ENCODE assay signal across 14 cellular contexts in the genomic region with DNA sequence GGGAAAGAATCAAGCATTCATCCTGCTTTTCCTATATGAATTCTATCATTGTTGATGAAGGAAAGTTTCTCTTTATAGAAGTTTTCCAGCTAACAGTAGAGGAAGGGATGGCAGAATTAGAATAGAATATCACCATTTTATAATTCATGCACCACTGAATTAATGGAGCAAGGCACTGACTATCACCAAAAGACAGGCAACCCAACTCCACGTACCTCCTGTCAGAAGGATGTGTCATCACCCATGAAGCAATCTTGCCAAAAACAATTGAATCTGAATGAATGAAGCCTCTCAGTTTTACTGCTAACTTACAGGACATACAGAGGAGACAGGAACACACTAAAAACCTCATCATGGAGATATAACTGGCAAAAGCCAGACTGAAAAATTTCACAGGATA.
DNase-seq lines count a peak whose midpoint lies in the region; TF ChIP-seq lines count a peak whose summit lies in the region.
"Had no signal": no experiment of that assay in that cellular context is flagged by ENCODE, and none has a peak within 500 bp of the region (broad histone marks: within the 10 kb centered on the region; RNA-seq: fewer than 3 reads in every experiment).

No MANE protein-coding gene starts in this region.

- intact Hi-C loops in MCF 10A (cut with micrococcal nuclease) (no loop called here), breast epithelium (cut with DNase I; ENCODE audit: low total_unique reads) (no loop called here), lower leg skin (cut with DNase I; ENCODE audit: low total_unique reads) (no loop called here)

- WGBS in lower leg skin, 2 donors = 31 to 37% methylated on average over 1 of the region's 1 CpG

- peaks cover 5% of the 10 kb centered on the region for H3K4me1 Mint-ChIP-seq in MCF 10A (ENCODE audit: insufficient read depth, unreplicated experiment)

- BruUV-seq in MCF 10A (replicated peaks; lab: Mats Ljungman, UMichigan) = no TSS peak

- POLR2A ChIA-PET in MCF 10A (lab: Yijun Ruan, JAX) = no interaction called here
- POLR2A ChIA-PET in RWPE1 (lab: Yijun Ruan, JAX; ENCODE audit: low non-redundant PET) = no interaction called here

- H3K27ac Mint-ChIP-seq in MCF 10A (ENCODE audit: low read depth, unreplicated experiment) = no peak overlapping the region

- no peak for TF ChIP-seq POLR2A in breast epithelium (IDR thresholded peaks at IDR 0.05)
- no peak for TF ChIP-seq POLR2A in lower leg skin (IDR thresholded peaks at IDR 0.05)

- no peaks in the 10 kb centered on the region for H3K9me3 ChIP-seq in breast epithelium
- H3K9me3 ChIP-seq: BE2C had no signal

- peaks cover 29% of the 10 kb centered on the region for H3K27me3 Mint-ChIP-seq in MCF 10A (ENCODE audit: insufficient read depth, unreplicated experiment)

- H3K9me3 Mint-ChIP-seq in MCF 10A (ENCODE audit: unreplicated experiment) = no peaks in the 10 kb centered on the region

- H3K36me3 Mint-ChIP-seq in MCF 10A (ENCODE audit: insufficient read depth, unreplicated experiment) = no peaks in the 10 kb centered on the region

- DNase-seq in MCF 10A (ENCODE audit: unreplicated experiment) (peak; percentile 60), breast epithelium (ENCODE audit: low spot score in 2 of 2) (no peak), RWPE1 (ENCODE audit: low spot score) (peak; percentile 74), fibroblast of mammary gland (ENCODE audit: low read depth) (peak; percentile 53), NCI-H128 (lab: John Stamatoyannopoulos, UW; ENCODE audit: unreplicated experiment) (no peak), NCI-H1105 treated with DMSO at 0.1 percent for 48 hours (lab: John Stamatoyannopoulos, UW) (no peak), lower leg skin (ENCODE audit: low spot score in 2 of 2) (no peak)
- DNase-seq in activated CD8-positive, alpha-beta memory T cell treated with anti-CD3 and anti-CD28 coated beads for 24 hours = no peak
- DNase-seq: activated gamma-delta T cell treated with Interleukin-2 at 50 U/mL for 16 hours, BE2C, retina, WERI-Rb-1 had no signal

- no peak overlapping the region for H3K27ac ChIP-seq in breast epithelium
- H3K27ac ChIP-seq in RWPE1 = no peak overlapping the region
- H3K27ac ChIP-seq: coronary artery, hepatocyte, WERI-Rb-1 had no signal

- no peak for TF ChIP-seq CTCF in MCF 10A (IDR thresholded peaks at IDR 0.05; ENCODE audit: unreplicated experiment)
- no peak for TF ChIP-seq CTCF in breast epithelium (IDR thresholded peaks at IDR 0.05)
- TF ChIP-seq CTCF in RWPE1 (conservative IDR thresholded peaks at IDR 0.05; ENCODE audit: low read depth) = no peak
- no peak for TF ChIP-seq CTCF in fibroblast of mammary gland (conservative IDR thresholded peaks at IDR 0.05; ENCODE audit: control insufficient read depth, insufficient read depth, low read depth, low read length)
- no peak for TF ChIP-seq CTCF in lower leg skin (IDR thresholded peaks at IDR 0.05)

- H3K4me3 Mint-ChIP-seq in MCF 10A (ENCODE audit: unreplicated experiment) = no peak overlapping the region

- no peaks in the 10 kb centered on the region for H3K36me3 ChIP-seq in breast epithelium
- H3K36me3 ChIP-seq: BE2C, WERI-Rb-1 had no signal

- H3K4me3 ChIP-seq in breast epithelium = no peak overlapping the region
- H3K4me3 ChIP-seq in fibroblast of mammary gland (ENCODE audit: control insufficient read depth, low read depth, low read length) = no peak overlapping the region
- no peak overlapping the region for H3K4me3 ChIP-seq in lower leg skin (ENCODE audit: low read depth, poor library complexity, severe bottlenecking)
- H3K4me3 ChIP-seq: coronary artery, hepatocyte had no signal

- no peaks in the 10 kb centered on the region for H3K27me3 ChIP-seq in breast epithelium
- H3K27me3 ChIP-seq: hepatocyte had no signal

- CTCF ChIA-PET in MCF 10A (lab: Yijun Ruan, JAX) = interaction anchor here (0.6 to 1.0 kb wide), 2 partner anchors 9 to 47 kb away, joined by 3 to 5 read pairs; no protein-coding TSS in a partner anchor
- CTCF ChIA-PET in RWPE1 (lab: Yijun Ruan, JAX) = interaction anchor here (0.7 kb wide), 1 partner anchor 211 kb away, joined by 7 read pairs; no protein-coding TSS in a partner anchor

- H3K4me1 ChIP-seq in breast epithelium = no peaks in the 10 kb centered on the region
- H3K4me1 ChIP-seq: BE2C had no signal

Comparison
In these comparisons a context has a peak if more than half of its experiments do, and no peak if none do; other contexts are left out.
1. DNase-seq: peak in MCF 10A (single experiment), RWPE1 (single experiment) and fibroblast of mammary gland (single experiment); none in breast epithelium (0 of 2), NCI-H128 (single experiment), NCI-H1105 treated with DMSO at 0.1 percent for 48 hours (single experiment), activated CD8-positive, alpha-beta memory T cell treated with anti-CD3 and anti-CD28 coated beads for 24 hours (single experiment) and lower leg skin (0 of 2).